ENCODE assay signal across 36 cellular contexts in the genomic region with DNA sequence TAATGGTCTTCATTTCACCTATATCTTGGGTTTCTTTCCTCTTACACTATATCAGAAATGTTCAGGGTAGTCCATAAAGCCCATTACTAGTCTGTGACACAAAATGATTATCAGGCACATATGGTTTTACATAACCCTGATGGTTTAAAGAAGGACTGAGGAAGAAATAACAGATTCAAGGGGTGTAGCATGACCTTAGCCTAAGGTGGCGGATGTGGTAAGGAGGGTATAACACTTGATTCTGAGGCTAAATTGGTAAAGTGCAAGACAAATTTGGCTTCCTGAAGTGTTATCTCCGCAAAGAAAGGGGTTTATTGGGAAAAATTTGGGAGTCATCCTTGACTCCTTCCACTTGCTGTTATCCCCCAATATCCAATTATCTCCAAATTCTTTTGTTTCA.
"Had no signal": no experiment of that assay in that cellular context is flagged by ENCODE, and none has a peak within 500 bp of the region (broad histone marks: within the 10 kb centered on the region; RNA-seq: fewer than 3 reads in every experiment).

No MANE protein-coding gene starts in this region.

- H3K27ac Mint-ChIP-seq: activated naive CD4-positive, alpha-beta T cell treated with anti-CD3 and anti-CD28 coated beads for 36 hours; activated naive CD4-positive, alpha-beta T cell treated with anti-CD3 and anti-CD28 coated beads, Interleukin-2, amount 10 ng/mL, durations not matched to agents 7 days and 5 days; activated naive CD4-positive, alpha-beta T cell treated with anti-CD3 and anti-CD28 coated beads, Interleukin-2, amount 50 U/mL, for 24 hours; activated naive CD4-positive, alpha-beta T cell treated with anti-CD3 and anti-CD28 coated beads, Interleukin-2, amount 50 U/mL, for 72 hours; activated naive CD8-positive, alpha-beta T cell; activated naive CD8-positive, alpha-beta T cell treated with anti-CD3 and anti-CD28 coated beads for 36 hours; activated naive CD8-positive, alpha-beta T cell treated with anti-CD3 and anti-CD28 coated beads, Interleukin-2, amount 50 U/mL, for 24 hours; activated T-cell treated with anti-CD3 and anti-CD28 coated beads, Interleukin-2, amount 50 U/mL, for 24 hours; activated T-cell treated with anti-CD3 and anti-CD28 coated beads, Interleukin-2, amount 50 U/mL, for 72 hours; activated T-helper 1 cell treated with anti-CD3 and anti-CD28 coated beads, Interleukin-12 subunit alpha, Interleukin-12 subunit beta, Interleukin-2, Interleukin-4 antibody, amounts not matched to agents 30 ng/mL and 10 ng/mL and 1 ng/mL, durations not matched to agents 14 hours and 24 hours and 36 hours; activated T-helper 17 cell treated with anti-CD3 and anti-CD28 coated beads, Interleukin-2, amount 50 U/mL, for 72 hours; activated T-helper 2 cell treated with anti-CD3 and anti-CD28 coated beads, Interferon-gamma antibody, Interleukin-2, Interleukin-4, amounts not matched to agents 10 μg/mL and 5 μg/mL and 100 μg/mL, durations not matched to agents 14 hours and 24 hours and 36 hours; brain had no signal

- DNase-seq: activated effector memory CD4-positive, alpha-beta T cell treated with anti-CD3 and anti-CD28 coated beads, Interleukin-2, amount 50 U/mL, for 16 hours; activated effector memory CD4-positive, alpha-beta T cell treated with Interleukin-2 at 50 U/mL for 16 hours; activated gamma-delta T cell; activated gamma-delta T cell treated with Interleukin-2 at 50 U/mL for 16 hours; activated naive CD4-positive, alpha-beta T cell; activated naive CD4-positive, alpha-beta T cell treated with anti-CD3 and anti-CD28 coated beads for 36 hours; activated naive CD4-positive, alpha-beta T cell treated with anti-CD3 and anti-CD28 coated beads, Interleukin-2, amount 10 ng/mL, durations not matched to agents 7 days and 5 days; activated naive CD4-positive, alpha-beta T cell treated with anti-CD3 and anti-CD28 coated beads, Interleukin-2, amount 50 U/mL, for 16 hours; activated naive CD4-positive, alpha-beta T cell treated with Interleukin-2 at 50 U/mL for 16 hours; activated naive CD8-positive, alpha-beta T cell treated with anti-CD3 and anti-CD28 coated beads for 36 hours; activated naive CD8-positive, alpha-beta T cell treated with anti-CD3 and anti-CD28 coated beads, Interleukin-2, amount 10 ng/mL, durations not matched to agents 7 days and 5 days; activated naive CD8-positive, alpha-beta T cell treated with anti-CD3 and anti-CD28 coated beads, Interleukin-2, amount 50 U/mL, for 24 hours; activated T-cell treated with anti-CD3 and anti-CD28 coated beads for 4 hours; activated T-cell treated with anti-CD3 and anti-CD28 coated beads, Interleukin-2, amount 50 U/mL, for 1 hour; activated T-cell treated with anti-CD3 and anti-CD28 coated beads, Interleukin-2, amount 50 U/mL, for 24 hours; activated T-cell treated with anti-CD3 and anti-CD28 coated beads, Interleukin-2, amount 50 U/mL, for 4 hours; activated T-cell treated with anti-CD3 and anti-CD28 coated beads, Interleukin-2, amount 50 U/mL, for 48 hours; activated T-cell treated with anti-CD3 and anti-CD28 coated beads, Interleukin-2, amount 50 U/mL, for 72 hours; adrenal gland; amniotic stem cell; amygdala; anterior cingulate cortex; aorta; body of pancreas; brain microvascular endothelial cell; caudate nucleus; central memory CD4-positive, alpha-beta T cell; cerebellar nuclear complex had no signal

- H3K9me3 Mint-ChIP-seq: activated naive CD4-positive, alpha-beta T cell treated with anti-CD3 and anti-CD28 coated beads for 36 hours; activated naive CD4-positive, alpha-beta T cell treated with anti-CD3 and anti-CD28 coated beads, Interleukin-2, amount 10 ng/mL, durations not matched to agents 7 days and 5 days; activated naive CD4-positive, alpha-beta T cell treated with anti-CD3 and anti-CD28 coated beads, Interleukin-2, amount 50 U/mL, for 24 hours; activated naive CD4-positive, alpha-beta T cell treated with anti-CD3 and anti-CD28 coated beads, Interleukin-2, amount 50 U/mL, for 72 hours; activated naive CD8-positive, alpha-beta T cell treated with anti-CD3 and anti-CD28 coated beads for 36 hours; activated naive CD8-positive, alpha-beta T cell treated with anti-CD3 and anti-CD28 coated beads, Interleukin-2, amount 50 U/mL, for 24 hours; activated T-cell treated with anti-CD3 and anti-CD28 coated beads, Interleukin-2, amount 50 U/mL, for 24 hours; activated T-cell treated with anti-CD3 and anti-CD28 coated beads, Interleukin-2, amount 50 U/mL, for 4 hours; activated T-cell treated with anti-CD3 and anti-CD28 coated beads, Interleukin-2, amount 50 U/mL, for 72 hours; activated T-helper 17 cell treated with anti-CD3 and anti-CD28 coated beads, Interleukin-2, amount 50 U/mL, for 72 hours; activated T-helper 2 cell treated with anti-CD3 and anti-CD28 coated beads, Interferon-gamma antibody, Interleukin-2, Interleukin-4, amounts not matched to agents 10 μg/mL and 5 μg/mL and 100 μg/mL, durations not matched to agents 14 hours and 24 hours and 36 hours; brain; central memory CD8-positive, alpha-beta T cell had no signal

- H3K4me3 Mint-ChIP-seq: activated naive CD4-positive, alpha-beta T cell treated with anti-CD3 and anti-CD28 coated beads for 36 hours; activated naive CD4-positive, alpha-beta T cell treated with anti-CD3 and anti-CD28 coated beads, Interleukin-2, amount 10 ng/mL, durations not matched to agents 7 days and 5 days; activated naive CD4-positive, alpha-beta T cell treated with anti-CD3 and anti-CD28 coated beads, Interleukin-2, amount 50 U/mL, for 24 hours; activated naive CD8-positive, alpha-beta T cell; activated naive CD8-positive, alpha-beta T cell treated with anti-CD3 and anti-CD28 coated beads for 36 hours; activated naive CD8-positive, alpha-beta T cell treated with anti-CD3 and anti-CD28 coated beads, Interleukin-2, amount 10 ng/mL, durations not matched to agents 7 days and 5 days; activated naive CD8-positive, alpha-beta T cell treated with anti-CD3 and anti-CD28 coated beads, Interleukin-2, amount 50 U/mL, for 24 hours; activated T-cell treated with anti-CD3 and anti-CD28 coated beads, Interleukin-2, amount 50 U/mL, for 24 hours; activated T-cell treated with anti-CD3 and anti-CD28 coated beads, Interleukin-2, amount 50 U/mL, for 4 hours; activated T-cell treated with anti-CD3 and anti-CD28 coated beads, Interleukin-2, amount 50 U/mL, for 72 hours; activated T-helper 1 cell treated with anti-CD3 and anti-CD28 coated beads, Interleukin-12 subunit alpha, Interleukin-12 subunit beta, Interleukin-2, Interleukin-4 antibody, amounts not matched to agents 30 ng/mL and 10 ng/mL and 1 ng/mL, durations not matched to agents 14 hours and 24 hours and 36 hours; activated T-helper 17 cell treated with anti-CD3 and anti-CD28 coated beads, Interleukin-2, amount 50 U/mL, for 72 hours; brain; central memory CD8-positive, alpha-beta T cell had no signal

- H3K4me1 Mint-ChIP-seq: activated naive CD4-positive, alpha-beta T cell treated with anti-CD3 and anti-CD28 coated beads, Interleukin-2, amount 10 ng/mL, durations not matched to agents 7 days and 5 days; activated naive CD4-positive, alpha-beta T cell treated with anti-CD3 and anti-CD28 coated beads, Interleukin-2, amount 50 U/mL, for 24 hours; activated naive CD8-positive, alpha-beta T cell treated with anti-CD3 and anti-CD28 coated beads for 36 hours; activated naive CD8-positive, alpha-beta T cell treated with anti-CD3 and anti-CD28 coated beads, Interleukin-2, amount 10 ng/mL, durations not matched to agents 7 days and 5 days; activated naive CD8-positive, alpha-beta T cell treated with anti-CD3 and anti-CD28 coated beads, Interleukin-2, amount 50 U/mL, for 24 hours; activated T-helper 17 cell treated with anti-CD3 and anti-CD28 coated beads, Interleukin-2, amount 50 U/mL, for 72 hours; central memory CD8-positive, alpha-beta T cell had no signal

- ATAC-seq: activated naive CD4-positive, alpha-beta T cell treated with anti-CD3 and anti-CD28 coated beads, Interleukin-2, amount 50 U/mL, for 72 hours; activated naive CD8-positive, alpha-beta T cell treated with anti-CD3 and anti-CD28 coated beads, Interleukin-2, amount 50 U/mL, for 24 hours; activated T-cell treated with anti-CD3 and anti-CD28 coated beads, Interleukin-2, amount 50 U/mL, for 4 hours; activated T-cell treated with anti-CD3 and anti-CD28 coated beads, Interleukin-2, amount 50 U/mL, for 72 hours; activated T-helper 17 cell treated with anti-CD3 and anti-CD28 coated beads, Interleukin-2, amount 50 U/mL, for 72 hours; body of pancreas had no signal

- H3K36me3 Mint-ChIP-seq: activated naive CD4-positive, alpha-beta T cell treated with anti-CD3 and anti-CD28 coated beads, Interleukin-2, amount 10 ng/mL, durations not matched to agents 7 days and 5 days; activated naive CD4-positive, alpha-beta T cell treated with anti-CD3 and anti-CD28 coated beads, Interleukin-2, amount 50 U/mL, for 24 hours; activated naive CD4-positive, alpha-beta T cell treated with anti-CD3 and anti-CD28 coated beads, Interleukin-2, amount 50 U/mL, for 72 hours; activated naive CD8-positive, alpha-beta T cell; activated naive CD8-positive, alpha-beta T cell treated with anti-CD3 and anti-CD28 coated beads for 36 hours; brain had no signal

- H3K27me3 Mint-ChIP-seq: activated naive CD8-positive, alpha-beta T cell; activated naive CD8-positive, alpha-beta T cell treated with anti-CD3 and anti-CD28 coated beads for 36 hours; activated naive CD8-positive, alpha-beta T cell treated with anti-CD3 and anti-CD28 coated beads, Interleukin-2, amount 50 U/mL, for 24 hours; activated T-helper 17 cell treated with anti-CD3 and anti-CD28 coated beads, Interleukin-2, amount 50 U/mL, for 72 hours; brain; central memory CD8-positive, alpha-beta T cell had no signal
